Comparison of ENCODE assay signal across 19 cellular contexts in the genomic region with DNA sequence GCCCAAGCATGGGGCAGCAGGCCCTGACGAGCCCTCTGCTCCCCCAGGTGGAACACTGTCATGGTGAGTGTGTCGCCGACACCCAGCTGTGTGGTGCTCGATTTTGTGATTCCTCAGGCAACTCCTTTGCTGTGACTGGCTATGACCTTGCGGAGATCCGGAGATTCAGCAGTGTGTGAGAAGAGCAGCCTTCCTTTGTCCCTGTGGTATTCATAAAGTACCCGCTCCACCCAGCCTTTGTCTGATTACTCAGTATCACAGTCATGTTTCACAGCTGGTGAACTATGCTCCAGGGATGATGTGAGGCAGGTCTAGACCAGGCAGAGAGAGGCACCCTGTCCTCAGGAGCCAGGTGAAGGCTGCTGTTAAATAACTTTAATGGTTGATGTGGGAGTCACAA. TPM values are rescaled to one million over a fixed set of nuclear protein-coding genes. Genes with fewer than 3 reads are reported as not detected.
DNase-seq lines count a peak whose midpoint lies in the region; ATAC-seq, FAIRE-seq and TF ChIP-seq lines count a peak whose summit lies in the region.
"Had no signal": no experiment of that assay in that cellular context is flagged by ENCODE, and none has a peak within 500 bp of the region (broad histone marks: within the 10 kb centered on the region; RNA-seq: fewer than 3 reads in every experiment).

No MANE protein-coding gene starts in this region.

- H3K36me3 ChIP-seq in bronchial epithelial cell (ENCODE audit: control insufficient read depth, insufficient read depth, low read length) (peaks cover 14% of the 10 kb centered on the region), transverse colon (peaks cover 0 to 9% (median 0%) of the 10 kb centered on the region in 4 donors)

- peaks cover 22% of the 10 kb centered on the region for H3K36me3 Mint-ChIP-seq in osteocyte (ENCODE audit: unreplicated experiment)

- no peak for TF ChIP-seq EP300 in transverse colon (IDR thresholded peaks at IDR 0.05; ENCODE audit: low read depth)

- TF ChIP-seq POLR2A in transverse colon (IDR thresholded peaks at IDR 0.05) = no peak

- H3K9me3 ChIP-seq in transverse colon = no peaks in the 10 kb centered on the region
- H3K9me3 ChIP-seq: esophagus squamous epithelium, lower lobe of right lung, tibial artery had no signal

- TF ChIP-seq CTCF in bronchial epithelial cell (IDR thresholded peaks at IDR 0.05; ENCODE audit: insufficient read depth, low read length, severe bottlenecking) (no peak), transverse colon (IDR thresholded peaks at IDR 0.05) (no peak), osteocyte (IDR thresholded peaks at IDR 0.05) (no peak)

- DNase-seq in stimulated activated naive CD8-positive, alpha-beta T cell treated with anti-CD3 and anti-CD28 coated beads, Interleukin-15, amount 100 ng/mL, for 72 hours = no peak
- DNase-seq in stimulated activated naive CD8-positive, alpha-beta T cell treated with anti-CD3 and anti-CD28 coated beads, Interleukin-15, Interleukin-2, amounts not matched to agents 100 U/mL and 50 U/mL, for 24 hours = no peak
- peak; percentile 98 for DNase-seq in bronchial epithelial cell (ENCODE audit: low read depth)
- DNase-seq in myocyte (ENCODE audit: low read depth) = peak; percentile 33
- no peak for DNase-seq in transverse colon
- DNase-seq in NCI-H1105 treated with DMSO at 0.1 percent for 48 hours (lab: John Stamatoyannopoulos, UW) = no peak
- DNase-seq in nucleus accumbens (lab: John Stamatoyannopoulos, UW) = no peak
- no peak for DNase-seq in osteocyte (ENCODE audit: extremely low spot score, unreplicated experiment)
- DNase-seq: ACHN; CD4-positive, CD25-positive, alpha-beta regulatory T cell; DMS79; esophagus squamous epithelium; KG1; lower lobe of right lung; naive thymus-derived CD8-positive, alpha-beta T cell; NCI-H1048; NCI-H524; tibial artery had no signal

- no peak overlapping the region for H3K4me3 Mint-ChIP-seq in stimulated activated naive CD8-positive, alpha-beta T cell treated with anti-CD3 and anti-CD28 coated beads, Interleukin-15, amount 100 ng/mL, for 72 hours
- no peak overlapping the region for H3K4me3 Mint-ChIP-seq in osteocyte (ENCODE audit: unreplicated experiment)
- H3K4me3 Mint-ChIP-seq: activated T-helper 17 cell treated with anti-CD3 and anti-CD28 coated beads, Interleukin-2, amount 50 U/mL, for 72 hours; CD4-positive, CD25-positive, alpha-beta regulatory T cell; naive thymus-derived CD8-positive, alpha-beta T cell had no signal

- in situ Hi-C loops in transverse colon (cut with MboI; ENCODE audit: low pct_ligation_motif_present in 1 of 4, low pct_unique_long_range_greater_than_20kb in 1 of 4, low sequenced_read_pairs in 3 of 4) = no loop called here

- peak; percentile 66 for FAIRE-seq in bronchial epithelial cell (lab: Jason Lieb, UNC)

- H3K4me1 Mint-ChIP-seq in stimulated activated naive CD8-positive, alpha-beta T cell treated with anti-CD3 and anti-CD28 coated beads, Interleukin-15, amount 100 ng/mL, for 72 hours = peaks cover 25% of the 10 kb centered on the region
- peaks cover 8% of the 10 kb centered on the region for H3K4me1 Mint-ChIP-seq in osteocyte (ENCODE audit: unreplicated experiment)

- peak overlapping the region; percentile 36 to 43 for H3K27ac Mint-ChIP-seq in stimulated activated naive CD8-positive, alpha-beta T cell treated with anti-CD3 and anti-CD28 coated beads, Interleukin-15, amount 100 ng/mL, for 72 hours
- H3K27ac Mint-ChIP-seq in osteocyte (ENCODE audit: unreplicated experiment) = no peak overlapping the region
- H3K27ac Mint-ChIP-seq: activated T-helper 17 cell treated with anti-CD3 and anti-CD28 coated beads, Interleukin-2, amount 50 U/mL, for 72 hours; CD4-positive, CD25-positive, alpha-beta regulatory T cell; naive thymus-derived CD8-positive, alpha-beta T cell had no signal

- H3K9me3 Mint-ChIP-seq in stimulated activated naive CD8-positive, alpha-beta T cell treated with anti-CD3 and anti-CD28 coated beads, Interleukin-15, amount 100 ng/mL, for 72 hours = no peaks in the 10 kb centered on the region
- no peaks in the 10 kb centered on the region for H3K9me3 Mint-ChIP-seq in osteocyte (ENCODE audit: unreplicated experiment)
- H3K9me3 Mint-ChIP-seq: activated T-helper 17 cell treated with anti-CD3 and anti-CD28 coated beads, Interleukin-2, amount 50 U/mL, for 72 hours; CD4-positive, CD25-positive, alpha-beta regulatory T cell; naive thymus-derived CD8-positive, alpha-beta T cell had no signal

- H3K27me3 ChIP-seq in bronchial epithelial cell (ENCODE audit: control insufficient read depth, insufficient read depth, low read length) (no peaks in the 10 kb centered on the region), transverse colon (no peaks in the 10 kb centered on the region)
- H3K27me3 ChIP-seq: tibial artery had no signal

- 85% methylated on average over 7 of the region's 7 CpGs; no CpG with 5 or more reads in 1 of the 2 donors for WGBS in transverse colon (ENCODE audit: low coverage in 1 of 2), 2 donors

- no peak overlapping the region for H3K27ac ChIP-seq in transverse colon
- H3K27ac ChIP-seq: esophagus squamous epithelium, lower lobe of right lung, tibial artery had no signal

- no peak overlapping the region for H3K4me3 ChIP-seq in bronchial epithelial cell (ENCODE audit: low read depth, low read length)
- no peak overlapping the region for H3K4me3 ChIP-seq in transverse colon
- H3K4me3 ChIP-seq: esophagus squamous epithelium, lower lobe of right lung, tibial artery had no signal

- intact Hi-C loops in transverse colon (cut with DNase I; ENCODE audit: low total_unique reads) = no loop called here

- no peaks in the 10 kb centered on the region for H3K27me3 Mint-ChIP-seq in stimulated activated naive CD8-positive, alpha-beta T cell treated with anti-CD3 and anti-CD28 coated beads, Interleukin-15, amount 100 ng/mL, for 72 hours
- no peaks in the 10 kb centered on the region for H3K27me3 Mint-ChIP-seq in osteocyte (ENCODE audit: unreplicated experiment)
- H3K27me3 Mint-ChIP-seq: activated T-helper 17 cell treated with anti-CD3 and anti-CD28 coated beads, Interleukin-2, amount 50 U/mL, for 72 hours; naive thymus-derived CD8-positive, alpha-beta T cell had no signal

- no peak for ATAC-seq in stimulated activated naive CD8-positive, alpha-beta T cell treated with anti-CD3 and anti-CD28 coated beads, Interleukin-15, amount 100 ng/mL, for 72 hours
- ATAC-seq in stimulated activated naive CD8-positive, alpha-beta T cell treated with anti-CD3 and anti-CD28 coated beads, Interleukin-15, Interleukin-2, amounts not matched to agents 100 U/mL and 50 U/mL, for 24 hours = no peak
- ATAC-seq: activated T-helper 17 cell treated with anti-CD3 and anti-CD28 coated beads, Interleukin-2, amount 50 U/mL, for 72 hours; lower lobe of right lung; naive thymus-derived CD8-positive, alpha-beta T cell had no signal

- H3K4me1 ChIP-seq in transverse colon = peaks cover 9 to 31% (median 11%) of the 10 kb centered on the region in 4 donors

RNA-seq across cellular contexts. Expression of gene WDR54, which starts 4.0 kb away (rescaled TPM):
- total RNA-seq in bronchial epithelial cell (26.9 and 31.6 TPM in 2 replicates), myocyte (7.8 TPM in 2 replicates), transverse colon (1 to 10 TPM in 2 of 4 donors, not detected in 2; 2.3 to 7.0 TPM), osteocyte (15.8 and 16.2 TPM in 2 replicates)
- polyA plus RNA-seq in myocyte (2012) = 22.6 TPM

RNA-seq across cellular contexts. Expression of gene C2orf81, which starts 4.1 kb away (rescaled TPM):
- 0.26 TPM in 2 replicates for total RNA-seq in bronchial epithelial cell
- 0.26 and 1.4 TPM in 2 replicates for total RNA-seq in myocyte
- polyA plus RNA-seq in myocyte (2012) = 1.9 TPM
- total RNA-seq in transverse colon = 1 to 10 TPM in 1 of 4 donors, under 1 TPM in 1, not detected in 2; 0.82 to 1.3 TPM
- 2.4 and 2.8 TPM in 2 replicates for total RNA-seq in osteocyte

RNA-seq across cellular contexts. Expression of gene RTKN, which starts 16.2 kb away (rescaled TPM):
- total RNA-seq in bronchial epithelial cell (22.1 and 24.1 TPM in 2 replicates), myocyte (43.3 and 56.6 TPM in 2 replicates), transverse colon (10 to 100 TPM; 29.7 to 46.4 (median 41.9) TPM), osteocyte (19.1 and 22.1 TPM in 2 replicates)
- 32.8 TPM for polyA plus RNA-seq in myocyte (2012)

RNA-seq across cellular contexts. Expression of gene INO80B, which starts 29.4 kb away (rescaled TPM):
- 13.7 and 26.6 TPM in 2 replicates for total RNA-seq in bronchial epithelial cell
- total RNA-seq in myocyte = 20.0 and 30.8 TPM in 2 replicates
- polyA plus RNA-seq in myocyte (2012) = 40.0 TPM
- total RNA-seq in transverse colon = 10 to 100 TPM; 12.9 to 53.9 (median 34.5) TPM
- total RNA-seq in osteocyte = 34.9 and 41.9 TPM in 2 replicates

RNA-seq across cellular contexts. Expression of gene WBP1, which starts 32.7 kb away (rescaled TPM):
- total RNA-seq in bronchial epithelial cell (31.1 and 50.3 TPM in 2 replicates), myocyte (68.4 and 75.4 TPM in 2 replicates), transverse colon (100 to 1,000 TPM in 1 of 4 donors, 10 to 100 TPM in 3; 59.5 to 101 (median 62.7) TPM), osteocyte (86.3 and 96.1 TPM in 2 replicates)
- 182 TPM for polyA plus RNA-seq in myocyte (2012)

Comparison
In these comparisons a context has a peak if more than half of its experiments do, and no peak if none do; other contexts are left out.
1. DNase-seq: peak in bronchial epithelial cell (single experiment) and myocyte (single experiment); none in stimulated activated naive CD8-positive, alpha-beta T cell treated with anti-CD3 and anti-CD28 coated beads, Interleukin-15, amount 100 ng/mL, for 72 hours (0 of 2), stimulated activated naive CD8-positive, alpha-beta T cell treated with anti-CD3 and anti-CD28 coated beads, Interleukin-15, Interleukin-2, amounts not matched to agents 100 U/mL and 50 U/mL, for 24 hours (single experiment), transverse colon (single experiment), NCI-H1105 treated with DMSO at 0.1 percent for 48 hours (single experiment), nucleus accumbens (0 of 56) and osteocyte (single experiment).